Comparison of ENCODE assay signal across 10 cellular contexts in genomic region chr11:126102436-126102894, GRCh38. TPM values are rescaled to one million over a fixed set of nuclear protein-coding genes. Genes with fewer than 3 reads are reported as not detected.
A peak's percentile ranks its signal among the peaks of the same experiment; 100 is the strongest.
DNase-seq lines count a peak whose midpoint lies in the region; ATAC-seq and TF ChIP-seq lines count a peak whose summit lies in the region.
"Had no signal": no experiment of that assay in that cellular context is flagged by ENCODE, and none has a peak within 500 bp of the region (broad histone marks: within the 10 kb centered on the region; RNA-seq: fewer than 3 reads in every experiment).

No MANE protein-coding gene starts in this region.

- H3K36me3 ChIP-seq in GM23338 (ENCODE audit: insufficient read depth) = no peaks in the 10 kb centered on the region
- no peaks in the 10 kb centered on the region for H3K36me3 ChIP-seq in heart right ventricle
- no peaks in the 10 kb centered on the region for H3K36me3 ChIP-seq in rectal smooth muscle tissue (ENCODE audit: control insufficient read depth, insufficient read depth, low read length)

- ATAC-seq in GM23338 (no peak), heart right ventricle (peak; percentile 19 to 73 (median 47))

- H3K27ac ChIP-seq in GM23338 (ENCODE audit: low read depth) (no peak overlapping the region), heart right ventricle (no peak overlapping the region), rectal smooth muscle tissue (ENCODE audit: low read depth, low read length) (peak overlapping the region; percentile 55)

- no peak overlapping the region for H3K4me2 ChIP-seq in GM23338

- no peak overlapping the region for H3K9ac ChIP-seq in rectal smooth muscle tissue (ENCODE audit: low read length)

- H4K20me1 ChIP-seq in GM23338 (replicated peaks; ENCODE audit: insufficient read depth) = no peaks in the 10 kb centered on the region

- no peak for DNase-seq in GM23338 (ENCODE audit: low spot score)
- peak; percentile 41 for DNase-seq in RPMI7951 (ENCODE audit: low read depth)
- DNase-seq in heart right ventricle = peak; percentile 33 to 49
- DNase-seq in iPS-NIHi11 (ENCODE audit: low spot score) = no peak
- no peak for DNase-seq in Calu3
- DNase-seq in kidney glomerular epithelial cell (lab: John Stamatoyannopoulos, UW) = no peak
- DNase-seq in glutamatergic neuron = no peak
- DNase-seq: activated CD4-positive, alpha-beta T cell treated with anti-CD3 and anti-CD28 coated beads for 1 hour had no signal

- CTCF ChIA-PET in Calu3 (lab: Charles Lee) = no interaction called here

- no TSS peak for BruUV-seq in Calu3 (replicated peaks; lab: Mats Ljungman, UMichigan)

- H3K36me3 Mint-ChIP-seq in GM23338 (ENCODE audit: low read depth) (no peaks in the 10 kb centered on the region), Calu3 (ENCODE audit: insufficient read depth, unreplicated experiment) (peaks cover 5% of the 10 kb centered on the region), glutamatergic neuron (ENCODE audit: unreplicated experiment) (no peaks in the 10 kb centered on the region)
- H3K36me3 Mint-ChIP-seq: activated naive CD8-positive, alpha-beta T cell had no signal

- peaks cover 73% of the 10 kb centered on the region for H3K4me1 Mint-ChIP-seq in GM23338
- H3K4me1 Mint-ChIP-seq in Calu3 (ENCODE audit: low read depth, unreplicated experiment) = peaks cover 10% of the 10 kb centered on the region
- H3K4me1 Mint-ChIP-seq in glutamatergic neuron (ENCODE audit: low read depth, unreplicated experiment) = peaks cover 13% of the 10 kb centered on the region

- no peak for TF ChIP-seq CTCF in GM23338 (conservative IDR thresholded peaks at IDR 0.05; ENCODE audit: low read depth in 2 of 2)
- TF ChIP-seq CTCF in heart right ventricle (IDR thresholded peaks at IDR 0.05) = no peak
- no peak for TF ChIP-seq CTCF in Calu3 (IDR thresholded peaks at IDR 0.05; ENCODE audit: unreplicated experiment)
- TF ChIP-seq CTCF in glutamatergic neuron (IDR thresholded peaks at IDR 0.05; ENCODE audit: partially characterized antibody, unreplicated experiment) = no peak

- H3K9me2 ChIP-seq in GM23338 (ENCODE audit: insufficient read depth) = peaks cover 5% of the 10 kb centered on the region; the same call in 1 of the 2 replicates

- peak overlapping the region; percentile 32; the same call in 1 of the 2 replicates for H2AFZ ChIP-seq in GM23338

- H3K4me1 ChIP-seq in GM23338 (ENCODE audit: insufficient read depth) (peaks cover 42% of the 10 kb centered on the region), heart right ventricle (peaks cover 3 to 18% (median 11%) of the 10 kb centered on the region in 9 donors), rectal smooth muscle tissue (ENCODE audit: control insufficient read depth, insufficient read depth, low read length) (peaks cover 9% of the 10 kb centered on the region)

- no peaks in the 10 kb centered on the region for H3K9me3 ChIP-seq in heart right ventricle

- no peak overlapping the region for H3K4me3 ChIP-seq in GM23338
- H3K4me3 ChIP-seq in heart right ventricle = no peak overlapping the region
- H3K4me3 ChIP-seq in rectal smooth muscle tissue (ENCODE audit: low read length) = no peak overlapping the region

- no peaks in the 10 kb centered on the region; the same call in 2 of the 3 replicates for H3K9me3 Mint-ChIP-seq in GM23338
- H3K9me3 Mint-ChIP-seq in Calu3 (ENCODE audit: low read depth, unreplicated experiment) = no peaks in the 10 kb centered on the region
- peaks cover 1% of the 10 kb centered on the region for H3K9me3 Mint-ChIP-seq in glutamatergic neuron (ENCODE audit: unreplicated experiment)

- no peaks in the 10 kb centered on the region for H3K79me2 ChIP-seq in GM23338 (replicated peaks; ENCODE audit: insufficient read depth)

- no peak overlapping the region; the same call in 2 of the 3 replicates for H3K4me3 Mint-ChIP-seq in GM23338
- H3K4me3 Mint-ChIP-seq in Calu3 (ENCODE audit: low read depth, unreplicated experiment) = no peak overlapping the region
- no peak overlapping the region for H3K4me3 Mint-ChIP-seq in glutamatergic neuron (ENCODE audit: unreplicated experiment)
- H3K4me3 Mint-ChIP-seq: activated naive CD8-positive, alpha-beta T cell had no signal

- H3K27ac Mint-ChIP-seq in GM23338 (no peak overlapping the region), Calu3 (ENCODE audit: unreplicated experiment) (no peak overlapping the region), glutamatergic neuron (ENCODE audit: unreplicated experiment) (no peak overlapping the region)
- H3K27ac Mint-ChIP-seq: activated naive CD8-positive, alpha-beta T cell had no signal

- peaks cover 21% of the 10 kb centered on the region for H3K27me3 Mint-ChIP-seq in GM23338 (ENCODE audit: insufficient read depth, low read depth, poor library complexity)
- H3K27me3 Mint-ChIP-seq in Calu3 (ENCODE audit: unreplicated experiment) = no peaks in the 10 kb centered on the region
- peaks cover 13% of the 10 kb centered on the region for H3K27me3 Mint-ChIP-seq in glutamatergic neuron (ENCODE audit: unreplicated experiment)
- H3K27me3 Mint-ChIP-seq: activated naive CD8-positive, alpha-beta T cell had no signal

- intact Hi-C loops in heart right ventricle (cut with DNase I) (no loop called here), Calu3 (cut with micrococcal nuclease; ENCODE audit: unreplicated experiment) (no loop called here)

- no peaks in the 10 kb centered on the region for H3K27me3 ChIP-seq in GM23338 (ENCODE audit: insufficient read depth)
- no peaks in the 10 kb centered on the region for H3K27me3 ChIP-seq in heart right ventricle
- no peaks in the 10 kb centered on the region for H3K27me3 ChIP-seq in rectal smooth muscle tissue (ENCODE audit: control insufficient read depth, insufficient read depth, low read length)

- no peaks in the 10 kb centered on the region; the same call in 1 of the 2 replicates for H3F3A ChIP-seq in GM23338 (replicated peaks; ENCODE audit: low read depth)

- 20 to 24% methylated on average over 6 of the region's 6 CpGs for WGBS in heart right ventricle, 2 donors

TF ChIP-seq in GM23338, 12 proteins besides CTCF, POLR2A, EP300 and RAD21 (continues in another document):
- TF ChIP-seq POLR2AphosphoS5 (IDR thresholded peaks at IDR 0.05; ENCODE audit: low read depth) (no peak), ZNF331 (CRISPR knock-in tag; IDR thresholded peaks at IDR 0.05; ENCODE audit: low read depth) (no peak), EZH2phosphoT487 (IDR thresholded peaks at IDR 0.05; ENCODE audit: unreplicated experiment) (no peak), NANOG (IDR thresholded peaks at IDR 0.05; ENCODE audit: borderline replicate concordance) (no peak), EZH2 (IDR thresholded peaks at IDR 0.05; ENCODE audit: low read depth, unreplicated experiment) (no peak), REST (IDR thresholded peaks at IDR 0.05; ENCODE audit: unreplicated experiment) (no peak), ETS1 (IDR thresholded peaks at IDR 0.05) (no peak)

RNA-seq across cellular contexts. Expression of gene CDON, which starts 39.8 kb away (rescaled TPM):
- 31.2 and 35.5 TPM in 2 replicates for total RNA-seq in GM23338 (2014; rRNA removed; shearing (Covaris generic))
- polyA plus RNA-seq in GM23338 (2016; fragmentation: Nextera tagmentation; extraction: Ambion mirVana) = 3.3 and 4.1 TPM in 2 replicates
- 14.8 and 17.8 TPM in 2 replicates for total RNA-seq in RPMI7951 (2014; rRNA removed; shearing (Covaris generic))
- 10 to 100 TPM in 2 of 10 donors, 1 to 10 TPM in 8; 5.4 to 17.1 (median 9.3) TPM for total RNA-seq in heart right ventricle
- polyA plus RNA-seq in heart right ventricle = 1 to 10 TPM; 1.4 to 2.4 TPM
- total RNA-seq in Calu3 (2022) = 10.6 and 14.8 TPM in 2 replicates
- 21.0 TPM for total RNA-seq in glutamatergic neuron (ENCODE audit: unreplicated experiment)

Comparison
In these comparisons a context has a peak if more than half of its experiments do, and no peak if none do; other contexts are left out.
1. DNase-seq: peak in RPMI7951 (single experiment) and heart right ventricle (2 of 2); none in GM23338 (single experiment), iPS-NIHi11 (single experiment), Calu3 (single experiment), kidney glomerular epithelial cell (single experiment) and glutamatergic neuron (single experiment).